In genomic region chr22:38078046-38078840, GRCh38 we compare ENCODE assay signal across 1 cellular context.
TF ChIP-seq lines count a peak whose summit lies in the region.

No MANE protein-coding gene starts in this region.

TF ChIP-seq in H1, 55 proteins besides CTCF, POLR2A, EP300 and RAD21:
- TF ChIP-seq RFX5 (IDR thresholded peaks at IDR 0.05; ENCODE audit: borderline replicate concordance, low read depth, low read length) (no peak), NANOG (IDR thresholded peaks at IDR 0.05; ENCODE audit: insufficient read depth, low read depth, low read length, poor library complexity, severe bottlenecking) (no peak), POU5F1 (IDR thresholded peaks at IDR 0.05; ENCODE audit: low read depth, low read length) (no peak)
